Comparison of ENCODE assay signal across 8 cellular contexts in genomic region chr11:3836903-3837302, GRCh38. TPM values are rescaled to one million over a fixed set of nuclear protein-coding genes. Genes with fewer than 3 reads are reported as not detected.
DNase-seq lines count a peak whose midpoint lies in the region; ATAC-seq lines count a peak whose summit lies in the region.

No MANE protein-coding gene starts in this region.

- H3K27me3 ChIP-seq in thymus (ENCODE audit: control insufficient read depth, insufficient read depth): no peaks in the 10 kb centered on the region

- H3K9me3 ChIP-seq in thymus (ENCODE audit: control insufficient read depth): no peaks in the 10 kb centered on the region

- WGBS in thymus: 37% methylated on average over 5 of the region's 5 CpGs

- ATAC-seq in left colon: no peak
- no peak for ATAC-seq in HG02642 (IDR thresholded peaks at IDR 0.05; ENCODE audit: poor library complexity, unreplicated experiment)
- ATAC-seq in left lobe of liver: no peak

- H3K36me3 ChIP-seq in thymus (ENCODE audit: control insufficient read depth, insufficient read depth): peaks cover 11% of the 10 kb centered on the region

- H3K27ac ChIP-seq in thymus (ENCODE audit: low read depth): peak overlapping the region; percentile 53

- H3K4me1 ChIP-seq in thymus (ENCODE audit: control insufficient read depth, insufficient read depth, low read length): peaks cover 46% of the 10 kb centered on the region

- DNase-seq in SIG-M5 treated with dmso at 0.1 percent for 504 hours (lab: John Stamatoyannopoulos, UW; ENCODE audit: unreplicated experiment) (peak; percentile 65), SIG-M5 (lab: John Stamatoyannopoulos, UW) (no peak), activated T-helper 1 cell treated with Interleukin-2 at 50 U/mL for 16 hours (ENCODE audit: low read depth) (peak; percentile 39), left colon (peak; percentile 50 to 61), NCI-H2029 (lab: John Stamatoyannopoulos, UW) (no peak), left lobe of liver (ENCODE audit: low spot score) (no peak)

- H3K4me3 ChIP-seq in thymus (ENCODE audit: low read length): peak overlapping the region; percentile 23

- intact Hi-C loops in left colon (cut with DNase I, micrococcal nuclease): no loop called here

RNA-seq across cellular contexts. Expression of gene RHOG, which starts 3.9 kb away (rescaled TPM):
- total RNA-seq in left colon (10 to 100 TPM; 65.7 to 71.8 TPM), left lobe of liver (15.5 TPM)
- 77.3 TPM for polyA plus RNA-seq in thymus

RNA-seq across cellular contexts. Expression of gene STIM1, which starts 18.6 kb away (rescaled TPM):
- total RNA-seq in left colon: 10 to 100 TPM; 64.7 to 65.4 TPM
- 33.0 TPM for polyA plus RNA-seq in thymus
- 45.9 TPM for total RNA-seq in left lobe of liver

RNA-seq across cellular contexts. Expression of gene PGAP2, which starts 28.5 kb away (rescaled TPM):
- total RNA-seq in left colon (10 to 100 TPM; 21.3 to 26.8 TPM), left lobe of liver (20.8 TPM)
- polyA plus RNA-seq in thymus: 24.0 TPM

RNA-seq across cellular contexts. Expression of gene NUP98, which starts 39.5 kb away (rescaled TPM):
- total RNA-seq in left colon (10 to 100 TPM; 47.9 to 55.9 TPM), left lobe of liver (24.7 TPM)
- polyA plus RNA-seq in thymus: 23.0 TPM

Comparison
In these comparisons a context has a peak if more than half of its experiments do, and no peak if none do; other contexts are left out.
1. DNase-seq: peak in SIG-M5 treated with dmso at 0.1 percent for 504 hours (single experiment), activated T-helper 1 cell treated with Interleukin-2 at 50 U/mL for 16 hours (single experiment) and left colon (2 of 2); none in SIG-M5 (single experiment), NCI-H2029 (single experiment) and left lobe of liver (single experiment).